ENCODE assay signal across 8 cellular contexts in the genomic region with DNA sequence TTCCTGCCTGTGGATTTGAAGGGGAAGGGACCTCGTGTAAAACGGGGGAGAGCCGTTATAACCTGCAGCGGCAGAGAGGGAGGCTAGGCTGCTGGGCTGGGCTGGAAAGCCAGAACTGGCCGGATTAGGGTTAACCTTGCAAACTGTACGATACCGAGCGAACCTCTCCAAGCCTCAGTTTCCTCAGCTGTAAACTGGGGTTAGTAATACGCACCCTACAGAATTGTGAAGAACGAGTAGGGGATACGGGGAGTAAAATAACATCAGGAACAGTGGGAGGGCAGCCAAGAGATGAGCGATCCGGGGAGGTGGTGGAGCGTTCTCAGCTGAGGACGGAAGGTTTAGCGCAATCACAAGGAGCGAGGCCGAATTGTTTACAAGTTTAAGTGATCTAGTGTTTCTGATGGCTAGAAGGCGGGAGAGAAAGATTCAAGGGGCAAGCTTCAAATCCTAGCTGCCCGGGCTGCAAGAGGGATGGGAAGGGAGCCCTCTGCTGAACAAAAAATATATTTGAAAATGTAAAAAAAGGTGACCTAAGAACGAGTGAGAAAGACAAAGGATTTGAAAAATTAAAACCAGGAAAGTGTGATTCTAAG. TPM values are rescaled to one million over a fixed set of nuclear protein-coding genes. Genes with fewer than 3 reads are reported as not detected.
DNase-seq lines count a peak whose midpoint lies in the region; ATAC-seq and TF ChIP-seq lines count a peak whose summit lies in the region.

No MANE protein-coding gene starts in this region.

- H3K9ac ChIP-seq in neural progenitor cell = no peak overlapping the region

- no peak overlapping the region for H3K27ac ChIP-seq in neural progenitor cell

- peaks cover 33% of the 10 kb centered on the region for H3F3A ChIP-seq in neural progenitor cell (ENCODE audit: low read depth)

- peak overlapping the region; percentile 53 for H3K4me3 Mint-ChIP-seq in activated naive CD4-positive, alpha-beta T cell treated with anti-CD3 and anti-CD28 coated beads, Interleukin-2, amount 10 ng/mL, durations not matched to agents 7 days and 5 days
- peak overlapping the region; percentile 85 for H3K4me3 Mint-ChIP-seq in neural progenitor cell

- H3K27me3 Mint-ChIP-seq in activated naive CD4-positive, alpha-beta T cell treated with anti-CD3 and anti-CD28 coated beads, Interleukin-2, amount 10 ng/mL, durations not matched to agents 7 days and 5 days = peaks cover 5% of the 10 kb centered on the region
- H3K27me3 Mint-ChIP-seq in neural progenitor cell (ENCODE audit: insufficient read depth, low read depth) = peaks cover 9% of the 10 kb centered on the region

- H3K79me2 ChIP-seq in neural progenitor cell (ENCODE audit: low read depth) = peaks cover 8% of the 10 kb centered on the region

- DNase-seq in Caki2 (ENCODE audit: low read depth) (peak; percentile 62), HS-5 (ENCODE audit: low read depth) (peak; percentile 47), NCI-H69 (lab: John Stamatoyannopoulos, UW) (peak; percentile 66), germinal center (ENCODE audit: low spot score) (peak; percentile 50), neural progenitor cell (ENCODE audit: low spot score) (peak; percentile 81)
- peak; percentile 24 for DNase-seq in activated naive CD4-positive, alpha-beta T cell treated with anti-CD3 and anti-CD28 coated beads, Interleukin-2, amount 10 ng/mL, durations not matched to agents 7 days and 5 days

- no peaks in the 10 kb centered on the region for H3K36me3 ChIP-seq in neural progenitor cell

- no peak for ATAC-seq in HG03025 (IDR thresholded peaks at IDR 0.05; ENCODE audit: low FRiP score, unreplicated experiment)
- ATAC-seq in HG03280 (IDR thresholded peaks at IDR 0.05; ENCODE audit: unreplicated experiment) = no peak

- no peaks in the 10 kb centered on the region for H3K36me3 Mint-ChIP-seq in activated naive CD4-positive, alpha-beta T cell treated with anti-CD3 and anti-CD28 coated beads, Interleukin-2, amount 10 ng/mL, durations not matched to agents 7 days and 5 days
- H3K36me3 Mint-ChIP-seq in neural progenitor cell = peaks cover 18% of the 10 kb centered on the region

- H3K4me3 ChIP-seq in neural progenitor cell = peak overlapping the region; percentile 74

- peaks cover 16% of the 10 kb centered on the region for H3K4me1 Mint-ChIP-seq in activated naive CD4-positive, alpha-beta T cell treated with anti-CD3 and anti-CD28 coated beads, Interleukin-2, amount 10 ng/mL, durations not matched to agents 7 days and 5 days
- H3K4me1 Mint-ChIP-seq in neural progenitor cell = peaks cover 27% of the 10 kb centered on the region

- no peaks in the 10 kb centered on the region for H3K9me3 Mint-ChIP-seq in activated naive CD4-positive, alpha-beta T cell treated with anti-CD3 and anti-CD28 coated beads, Interleukin-2, amount 10 ng/mL, durations not matched to agents 7 days and 5 days
- peaks cover 5% of the 10 kb centered on the region for H3K9me3 Mint-ChIP-seq in neural progenitor cell

- no peak overlapping the region for H3K27ac Mint-ChIP-seq in activated naive CD4-positive, alpha-beta T cell treated with anti-CD3 and anti-CD28 coated beads, Interleukin-2, amount 10 ng/mL, durations not matched to agents 7 days and 5 days
- H3K27ac Mint-ChIP-seq in neural progenitor cell = peak overlapping the region; percentile 85

- H3K9me3 ChIP-seq in neural progenitor cell (ENCODE audit: low read depth) = no peaks in the 10 kb centered on the region

- in situ Hi-C loops in Caki2 (cut with HindIII; ENCODE audit: low pct_unique_long_range_greater_than_20kb, low sequenced_read_pairs) = loop anchor here (25.0 kb wide), 1 partner anchor 116 kb away; no protein-coding TSS in a partner anchor

- H3K27me3 ChIP-seq in neural progenitor cell = peaks cover 41% of the 10 kb centered on the region

- peak; percentile 60 for TF ChIP-seq CTCF in neural progenitor cell (IDR thresholded peaks at IDR 0.05)

- CTCF ChIA-PET in activated naive CD4-positive, alpha-beta T cell treated with anti-CD3 and anti-CD28 coated beads, Interleukin-2, amount 10 ng/mL, durations not matched to agents 7 days and 5 days (lab: Charles Lee) = interaction anchor here (0.6 to 5.5 kb wide), 17 partner anchors 9 to 284 kb away, joined by 3 to 51 read pairs (median 3); no protein-coding TSS in a partner anchor

- peaks cover 3% of the 10 kb centered on the region for H4K20me1 ChIP-seq in neural progenitor cell (ENCODE audit: low read depth)

- peak overlapping the region; percentile 97 for H3K4me2 ChIP-seq in neural progenitor cell

- peaks cover 42% of the 10 kb centered on the region for H3K4me1 ChIP-seq in neural progenitor cell

- H2AFZ ChIP-seq in neural progenitor cell (replicated peaks) = peak overlapping the region; percentile 99

RNA-seq across cellular contexts. Expression of a gene that starts 0.8 kb away (rescaled TPM):
- total RNA-seq in Caki2 (2014; rRNA removed; shearing (Covaris generic); ENCODE audit: low replicate concordance) = 0.07 and 0.67 TPM in 2 replicates
- 10.1 and 25.6 TPM in 2 replicates for total RNA-seq in neural progenitor cell (ENCODE audit: low replicate concordance)

RNA-seq across cellular contexts. Expression of a gene that starts 38.5 kb away (rescaled TPM):
- 13.3 and 18.8 TPM in 2 replicates for total RNA-seq in Caki2 (2014; rRNA removed; shearing (Covaris generic); ENCODE audit: low replicate concordance)
- 5.4 and 15.8 TPM in 2 replicates for total RNA-seq in neural progenitor cell (ENCODE audit: low replicate concordance)

Comparison
In these comparisons a context has a peak if more than half of its experiments do, and no peak if none do; other contexts are left out.
1. DNase-seq: peak in every context shown above with its lines; median percentile 81 in neural progenitor cell; 66 in NCI-H69; 62 in Caki2; 50 in germinal center; 47 in HS-5; 24 in activated naive CD4-positive, alpha-beta T cell treated with anti-CD3 and anti-CD28 coated beads, Interleukin-2, amount 10 ng/mL, durations not matched to agents 7 days and 5 days.